8 cellular contexts compared by ENCODE assay signal in the genomic region with DNA sequence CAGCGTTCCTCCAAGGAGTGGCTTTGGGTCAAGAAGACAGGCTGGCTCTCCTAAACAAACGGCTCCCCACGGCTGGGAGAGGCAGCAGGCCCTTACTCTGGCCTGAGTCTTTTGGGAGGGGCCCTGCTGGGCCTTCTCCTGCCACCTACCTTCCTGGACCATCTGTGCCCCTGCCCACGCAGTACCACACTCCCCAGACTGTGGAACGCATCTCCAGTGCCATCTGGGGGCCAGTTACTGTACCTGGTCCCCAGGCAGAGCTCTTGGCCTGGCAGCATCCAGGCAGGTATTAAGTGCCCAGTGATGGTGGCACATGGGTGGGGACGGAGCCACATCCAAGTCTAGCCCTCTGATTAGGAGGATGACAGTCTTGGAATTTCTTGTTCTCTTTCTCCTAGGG. TPM values are rescaled to one million over a fixed set of nuclear protein-coding genes. Genes with fewer than 3 reads are reported as not detected.
A peak's percentile ranks its signal among the peaks of the same experiment; 100 is the strongest.
DNase-seq lines count a peak whose midpoint lies in the region; ATAC-seq, FAIRE-seq and TF ChIP-seq lines count a peak whose summit lies in the region.

No MANE protein-coding gene starts in this region.

- no peak overlapping the region for H3K4me3 ChIP-seq in naive thymus-derived CD4-positive, alpha-beta T cell (ENCODE audit: low read length)

- H3K27ac Mint-ChIP-seq in activated CD8-positive, alpha-beta T cell treated with anti-CD3 and anti-CD28 coated beads, Interleukin-2, amount 10 ng/mL, durations not matched to agents 7 days and 5 days = no peak overlapping the region
- H3K27ac Mint-ChIP-seq in naive thymus-derived CD4-positive, alpha-beta T cell = peak overlapping the region in 5 of 9 donors; percentile 36 to 75 (median 62)

- no peaks in the 10 kb centered on the region for H3K4me1 Mint-ChIP-seq in activated CD8-positive, alpha-beta T cell treated with anti-CD3 and anti-CD28 coated beads, Interleukin-2, amount 10 ng/mL, durations not matched to agents 7 days and 5 days (ENCODE audit: low read depth)
- peaks cover 0 to 5% (median 2%) of the 10 kb centered on the region in 7 donors for H3K4me1 Mint-ChIP-seq in naive thymus-derived CD4-positive, alpha-beta T cell

- no peaks in the 10 kb centered on the region for H3K27me3 Mint-ChIP-seq in activated CD8-positive, alpha-beta T cell treated with anti-CD3 and anti-CD28 coated beads, Interleukin-2, amount 10 ng/mL, durations not matched to agents 7 days and 5 days (ENCODE audit: low read depth)
- no peaks in the 10 kb centered on the region for H3K27me3 Mint-ChIP-seq in naive thymus-derived CD4-positive, alpha-beta T cell

- no peak overlapping the region for H3K27ac ChIP-seq in naive thymus-derived CD4-positive, alpha-beta T cell (ENCODE audit: low read depth, low read length)

- intact Hi-C loops in naive thymus-derived CD4-positive, alpha-beta T cell (cut with micrococcal nuclease) = loop anchor here (1.0 kb wide), 3 partner anchors 38 to 171 kb away; no protein-coding TSS in a partner anchor

- DNase-seq in D721Med (ENCODE audit: insufficient read length, low spot score) (no peak), midbrain (lab: John Stamatoyannopoulos, UW) (no peak), hypothalamus (lab: John Stamatoyannopoulos, UW) (no peak)
- DNase-seq in activated CD8-positive, alpha-beta T cell treated with anti-CD3 and anti-CD28 coated beads, Interleukin-2, amount 10 ng/mL, durations not matched to agents 7 days and 5 days = peak; percentile 52
- DNase-seq in naive thymus-derived CD4-positive, alpha-beta T cell = peak in 7 of 9 donors; percentile 50 to 65 (median 57)

- H3K9me3 ChIP-seq in naive thymus-derived CD4-positive, alpha-beta T cell (ENCODE audit: control insufficient read depth in 2 of 3, low read length in 3 of 3) = no peaks in the 10 kb centered on the region

- H3K27me3 ChIP-seq in naive thymus-derived CD4-positive, alpha-beta T cell (ENCODE audit: control insufficient read depth in 2 of 2, insufficient read depth in 2 of 2, low read length in 2 of 2) = no peaks in the 10 kb centered on the region

- peak; percentile 26 for TF ChIP-seq CTCF in D721Med (IDR thresholded peaks at IDR 0.05; ENCODE audit: insufficient read depth, missing control alignments)

- TF ChIP-seq RAD21 in Ishikawa (IDR thresholded peaks at IDR 0.05; ENCODE audit: low read depth) = peak; percentile 50

- TF ChIP-seq EP300 in Ishikawa (IDR thresholded peaks at IDR 0.05; ENCODE audit: borderline replicate concordance) = no peak

- CTCF ChIA-PET in activated CD8-positive, alpha-beta T cell treated with anti-CD3 and anti-CD28 coated beads, Interleukin-2, amount 10 ng/mL, durations not matched to agents 7 days and 5 days (lab: Charles Lee) = interaction anchor here (0.7 to 3.4 kb wide), 7 partner anchors 14 to 50 kb away, joined by 3 to 44 read pairs (median 4); a partner anchor contains a TSS
- CTCF ChIA-PET in naive thymus-derived CD4-positive, alpha-beta T cell (lab: Charles Lee) = interaction anchor here (0.6 to 5.3 kb wide), 15 partner anchors 13 to 1814 kb away, joined by 3 to 32 read pairs (median 4); a partner anchor contains a TSS

- H3K36me3 ChIP-seq in naive thymus-derived CD4-positive, alpha-beta T cell (ENCODE audit: control insufficient read depth in 2 of 3, insufficient read depth in 3 of 3, low read length in 3 of 3) = peaks cover 0 to 26% (median 0%) of the 10 kb centered on the region in 3 experiments

- POLR2A ChIA-PET in activated CD8-positive, alpha-beta T cell treated with anti-CD3 and anti-CD28 coated beads, Interleukin-2, amount 10 ng/mL, durations not matched to agents 7 days and 5 days (lab: Charles Lee) = interaction anchor here (0.5 to 1.2 kb wide), 3 partner anchors 25 to 279 kb away, joined by 3 read pairs; no protein-coding TSS in a partner anchor
- POLR2A ChIA-PET in naive thymus-derived CD4-positive, alpha-beta T cell (lab: Charles Lee) = interaction anchor here (0.5 to 2.0 kb wide), 9 partner anchors 11 to 47 kb away, joined by 3 to 10 read pairs (median 3); no protein-coding TSS in a partner anchor

- no peaks in the 10 kb centered on the region for H3K4me1 ChIP-seq in naive thymus-derived CD4-positive, alpha-beta T cell (ENCODE audit: control insufficient read depth in 2 of 2, insufficient read depth in 2 of 2, low read length in 2 of 2)

- ATAC-seq in activated CD8-positive, alpha-beta T cell treated with anti-CD3 and anti-CD28 coated beads, Interleukin-2, amount 10 ng/mL, durations not matched to agents 7 days and 5 days = peak; percentile 52
- peak; percentile 91 for ATAC-seq in naive thymus-derived CD4-positive, alpha-beta T cell
- ATAC-seq in GM21529 (IDR thresholded peaks at IDR 0.05; ENCODE audit: unreplicated experiment) (no peak), GM21367 (IDR thresholded peaks at IDR 0.05; ENCODE audit: unreplicated experiment) (no peak)

- no peak for FAIRE-seq in D721Med (lab: Jason Lieb, UNC)

- H3K36me3 Mint-ChIP-seq in activated CD8-positive, alpha-beta T cell treated with anti-CD3 and anti-CD28 coated beads, Interleukin-2, amount 10 ng/mL, durations not matched to agents 7 days and 5 days (ENCODE audit: low read depth) = peaks cover 22% of the 10 kb centered on the region
- peaks cover 0 to 6% (median 0%) of the 10 kb centered on the region in 5 donors for H3K36me3 Mint-ChIP-seq in naive thymus-derived CD4-positive, alpha-beta T cell

- H3K9me3 Mint-ChIP-seq in activated CD8-positive, alpha-beta T cell treated with anti-CD3 and anti-CD28 coated beads, Interleukin-2, amount 10 ng/mL, durations not matched to agents 7 days and 5 days (ENCODE audit: insufficient read depth) = no peaks in the 10 kb centered on the region
- H3K9me3 Mint-ChIP-seq in naive thymus-derived CD4-positive, alpha-beta T cell = no peaks in the 10 kb centered on the region

- H3K4me3 Mint-ChIP-seq in activated CD8-positive, alpha-beta T cell treated with anti-CD3 and anti-CD28 coated beads, Interleukin-2, amount 10 ng/mL, durations not matched to agents 7 days and 5 days = no peak overlapping the region
- no peak overlapping the region for H3K4me3 Mint-ChIP-seq in naive thymus-derived CD4-positive, alpha-beta T cell

TF ChIP-seq in Ishikawa, 13 proteins besides CTCF, POLR2A, EP300 and RAD21:
- TF ChIP-seq CREB1 (IDR thresholded peaks at IDR 0.05; ENCODE audit: low read depth) (no peak), TAF1 (IDR thresholded peaks at IDR 0.05; ENCODE audit: low read depth) (no peak), NFIC (IDR thresholded peaks at IDR 0.05) (no peak)
- TF ChIP-seq, protein P1, sequence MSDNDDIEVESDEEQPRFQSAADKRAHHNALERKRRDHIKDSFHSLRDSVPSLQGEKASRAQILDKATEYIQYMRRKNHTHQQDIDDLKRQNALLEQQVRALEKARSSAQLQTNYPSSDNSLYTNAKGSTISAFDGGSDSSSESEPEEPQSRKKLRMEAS (IDR thresholded peaks at IDR 0.05) = no peak
TF ChIP-seq in Ishikawa: peak in this region for 0.

RNA-seq across cellular contexts. Expression of a gene that starts 14.4 kb away (rescaled TPM):
- total RNA-seq in activated CD8-positive, alpha-beta T cell treated with anti-CD3 and anti-CD28 coated beads, Interleukin-2, amount 10 ng/mL, durations not matched to agents 7 days and 5 days = 10 to 100 TPM; 10.8 to 11.1 TPM
- total RNA-seq in naive thymus-derived CD4-positive, alpha-beta T cell = 10 to 100 TPM in 3 of 5 experiments, 1 to 10 TPM in 2; 4.0 to 14.3 (median 10.1) TPM
- 10 to 100 TPM; 18.1 to 24.7 TPM for polyA plus RNA-seq in naive thymus-derived CD4-positive, alpha-beta T cell

RNA-seq across cellular contexts. Expression of a gene that starts 14.5 kb away (rescaled TPM):
- 10 to 100 TPM; 16.7 to 21.7 TPM for total RNA-seq in activated CD8-positive, alpha-beta T cell treated with anti-CD3 and anti-CD28 coated beads, Interleukin-2, amount 10 ng/mL, durations not matched to agents 7 days and 5 days
- total RNA-seq in naive thymus-derived CD4-positive, alpha-beta T cell = 10 to 100 TPM; 12.4 to 25.3 (median 24.7) TPM
- polyA plus RNA-seq in naive thymus-derived CD4-positive, alpha-beta T cell = 10 to 100 TPM in 1 of 2 donors, 1 to 10 TPM in 1; 8.7 to 18.5 TPM

RNA-seq across cellular contexts. Expression of a gene that starts 16.9 kb away (rescaled TPM):
- total RNA-seq in activated CD8-positive, alpha-beta T cell treated with anti-CD3 and anti-CD28 coated beads, Interleukin-2, amount 10 ng/mL, durations not matched to agents 7 days and 5 days = 10 to 100 TPM; 72.5 to 72.8 TPM
- total RNA-seq in naive thymus-derived CD4-positive, alpha-beta T cell = 10 to 100 TPM; 19.9 to 72.6 (median 26.2) TPM
- polyA plus RNA-seq in naive thymus-derived CD4-positive, alpha-beta T cell = 10 to 100 TPM; 29.5 to 33.5 TPM

RNA-seq across cellular contexts. Expression of a gene that starts 28.5 kb away (rescaled TPM):
- total RNA-seq in activated CD8-positive, alpha-beta T cell treated with anti-CD3 and anti-CD28 coated beads, Interleukin-2, amount 10 ng/mL, durations not matched to agents 7 days and 5 days = 10 to 100 TPM; 55.7 to 62.0 TPM
- 10 to 100 TPM; 36.9 to 47.7 (median 41.3) TPM for total RNA-seq in naive thymus-derived CD4-positive, alpha-beta T cell
- 100 to 1,000 TPM in 1 of 2 donors, 10 to 100 TPM in 1; 64.2 to 109 TPM for polyA plus RNA-seq in naive thymus-derived CD4-positive, alpha-beta T cell

RNA-seq across cellular contexts. Expression of a gene that starts 54.1 kb away (rescaled TPM):
- total RNA-seq in activated CD8-positive, alpha-beta T cell treated with anti-CD3 and anti-CD28 coated beads, Interleukin-2, amount 10 ng/mL, durations not matched to agents 7 days and 5 days = 10 to 100 TPM; 26.8 to 28.1 TPM
- 10 to 100 TPM; 36.4 to 58.4 (median 47.0) TPM for total RNA-seq in naive thymus-derived CD4-positive, alpha-beta T cell
- polyA plus RNA-seq in naive thymus-derived CD4-positive, alpha-beta T cell = 10 to 100 TPM; 15.7 to 33.2 TPM

Comparison
In these comparisons a context has a peak if more than half of its experiments do, and no peak if none do; other contexts are left out.
1. DNase-seq: peak in activated CD8-positive, alpha-beta T cell treated with anti-CD3 and anti-CD28 coated beads, Interleukin-2, amount 10 ng/mL, durations not matched to agents 7 days and 5 days (single experiment) and naive thymus-derived CD4-positive, alpha-beta T cell (7 of 9); none in D721Med (single experiment), midbrain (single experiment) and hypothalamus (0 of 51).
2. ATAC-seq: peak in activated CD8-positive, alpha-beta T cell treated with anti-CD3 and anti-CD28 coated beads, Interleukin-2, amount 10 ng/mL, durations not matched to agents 7 days and 5 days (single experiment) and naive thymus-derived CD4-positive, alpha-beta T cell (single experiment); none in GM21529 (single experiment) and GM21367 (single experiment).